In the genomic region with DNA sequence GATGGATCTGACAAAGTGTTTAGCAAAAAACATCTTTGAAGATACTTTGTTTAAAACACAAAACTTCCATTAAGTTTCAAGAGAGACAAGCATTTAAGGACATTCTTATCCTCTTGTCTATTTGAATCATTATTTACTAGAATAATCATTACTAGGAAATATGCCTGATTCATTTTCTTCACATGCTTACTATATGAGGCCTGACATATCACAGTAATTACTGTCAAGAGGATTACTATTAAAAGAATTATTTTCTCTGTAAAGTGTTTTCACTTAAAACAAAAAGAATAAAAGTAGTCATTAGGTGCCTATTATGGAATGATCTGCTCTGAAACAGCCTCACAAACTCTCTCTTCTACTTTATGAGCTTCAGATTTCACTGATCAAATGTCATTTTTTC, we compare ENCODE assay signal across 34 cellular contexts.
DNase-seq lines count a peak whose midpoint lies in the region; ATAC-seq, FAIRE-seq and TF ChIP-seq lines count a peak whose summit lies in the region.
"Had no signal": no experiment of that assay in that cellular context is flagged by ENCODE, and none has a peak within 500 bp of the region (broad histone marks: within the 10 kb centered on the region; RNA-seq: fewer than 3 reads in every experiment).

No MANE protein-coding gene starts in this region.

- peaks cover 5% of the 10 kb centered on the region for H3F3A ChIP-seq in SK-N-SH (replicated peaks; ENCODE audit: insufficient read depth)

- H3K79me2 ChIP-seq in SK-N-SH (ENCODE audit: insufficient read depth): no peaks in the 10 kb centered on the region

- no peak for TF ChIP-seq POLR2A in A549 (IDR thresholded peaks at IDR 0.05; ENCODE audit: low read length)

- POLR2A ChIA-PET in A549 (lab: Yijun Ruan, JAX) (no interaction called here), SK-N-SH (lab: Yijun Ruan, JAX) (no interaction called here)

- no peak for TF ChIP-seq CTCF in A549 (IDR thresholded peaks at IDR 0.05)
- no peak for TF ChIP-seq CTCF in SK-N-SH (IDR thresholded peaks at IDR 0.05)

- no peak overlapping the region for H3K27ac Mint-ChIP-seq in stimulated activated naive CD8-positive, alpha-beta T cell treated with anti-CD3 and anti-CD28 coated beads, Interleukin-15, amount 100 ng/mL, for 72 hours
- H3K27ac Mint-ChIP-seq: B cell; CD14-positive monocyte; CD4-positive, alpha-beta memory T cell; CD4-positive, alpha-beta T cell; CD4-positive, CD25-positive, alpha-beta regulatory T cell; CD8-positive, alpha-beta memory T cell; CD8-positive, alpha-beta T cell had no signal

- H2AFZ ChIP-seq in SK-N-SH (ENCODE audit: low read depth): no peak overlapping the region

- H3K4me1 ChIP-seq in A549 (peaks cover 28% of the 10 kb centered on the region), SK-N-SH (ENCODE audit: control insufficient read depth in 1 of 2, insufficient read depth in 2 of 2, low read depth in 1 of 2, low read length in 1 of 2) (peaks cover 0 to 7% of the 10 kb centered on the region in 2 experiments; a peak in 2 of 4 replicates)
- H3K4me1 ChIP-seq in effector memory CD4-positive, alpha-beta T cell (ENCODE audit: control insufficient read depth, insufficient read depth, low read length, poor library complexity, severe bottlenecking): no peaks in the 10 kb centered on the region
- H3K4me1 ChIP-seq: BLaER1, Caco-2 had no signal

- ATAC-seq in A549 (no peak), SK-N-SH treated with all-trans-retinoic acid at 6 μM for 48 hours (no peak; the same call in 2 of the 3 replicates)
- no peak for ATAC-seq in stimulated activated naive CD8-positive, alpha-beta T cell treated with anti-CD3 and anti-CD28 coated beads, Interleukin-15, amount 100 ng/mL, for 72 hours
- ATAC-seq: CD8-positive, alpha-beta T cell had no signal

- H3K27me3 ChIP-seq in SK-N-SH (ENCODE audit: insufficient read depth): no peaks in the 10 kb centered on the region
- H3K27me3 ChIP-seq in effector memory CD4-positive, alpha-beta T cell (replicated peaks; ENCODE audit: control insufficient read depth, insufficient read depth, low read length, poor library complexity, severe bottlenecking): no peaks in the 10 kb centered on the region
- H3K27me3 ChIP-seq: BE2C; BLaER1; BLaER1 treated with 17β-estradiol and CSF1 and Interleukin-3, amounts not matched to agents 10 nM and 100 nM had no signal

- no peak overlapping the region for H3K9ac ChIP-seq in SK-N-SH
- H3K9ac ChIP-seq: BLaER1; BLaER1 treated with 17β-estradiol and CSF1 and Interleukin-3, amounts not matched to agents 10 nM and 100 nM had no signal

- no peaks in the 10 kb centered on the region for H3K36me3 ChIP-seq in SK-N-SH (replicated peaks in 1 of 2; ENCODE audit: control insufficient read depth in 1 of 2, insufficient read depth in 2 of 2, low read length in 1 of 2)
- no peaks in the 10 kb centered on the region for H3K36me3 ChIP-seq in effector memory CD4-positive, alpha-beta T cell (ENCODE audit: control insufficient read depth, insufficient read depth, low read length)
- H3K36me3 ChIP-seq: BE2C; BLaER1; BLaER1 treated with 17β-estradiol and CSF1 and Interleukin-3, amounts not matched to agents 10 nM and 100 nM had no signal

- H4K20me1 ChIP-seq in SK-N-SH (ENCODE audit: insufficient read depth): no peaks in the 10 kb centered on the region
- H4K20me1 ChIP-seq: BLaER1; BLaER1 treated with 17β-estradiol and CSF1 and Interleukin-3, amounts not matched to agents 10 nM and 100 nM had no signal

- H3K9me3 ChIP-seq in A549: no peaks in the 10 kb centered on the region
- no peaks in the 10 kb centered on the region for H3K9me3 ChIP-seq in SK-N-SH
- no peaks in the 10 kb centered on the region for H3K9me3 ChIP-seq in effector memory CD4-positive, alpha-beta T cell (ENCODE audit: control insufficient read depth, low read length)
- H3K9me3 ChIP-seq: BE2C; BLaER1; BLaER1 treated with 17β-estradiol and CSF1 and Interleukin-3, amounts not matched to agents 10 nM and 100 nM; Caco-2 had no signal

- H3K4me3 Mint-ChIP-seq in stimulated activated naive CD8-positive, alpha-beta T cell treated with anti-CD3 and anti-CD28 coated beads, Interleukin-15, amount 100 ng/mL, for 72 hours: no peak overlapping the region
- H3K4me3 Mint-ChIP-seq: B cell; CD14-positive monocyte; CD4-positive, alpha-beta memory T cell; CD4-positive, alpha-beta T cell; CD4-positive, CD25-positive, alpha-beta regulatory T cell; CD8-positive, alpha-beta memory T cell; CD8-positive, alpha-beta T cell had no signal

- H3K4me2 ChIP-seq in A549: no peak overlapping the region
- no peak overlapping the region for H3K4me2 ChIP-seq in SK-N-SH
- H3K4me2 ChIP-seq: BLaER1; BLaER1 treated with 17β-estradiol and CSF1 and Interleukin-3, amounts not matched to agents 10 nM and 100 nM had no signal

- H3K27me3 Mint-ChIP-seq in stimulated activated naive CD8-positive, alpha-beta T cell treated with anti-CD3 and anti-CD28 coated beads, Interleukin-15, amount 100 ng/mL, for 72 hours: no peaks in the 10 kb centered on the region
- H3K27me3 Mint-ChIP-seq: B cell; CD4-positive, alpha-beta memory T cell; CD4-positive, alpha-beta T cell; CD4-positive, CD25-positive, alpha-beta regulatory T cell; CD8-positive, alpha-beta memory T cell had no signal

- FAIRE-seq in A549 (lab: Jason Lieb, UNC): peak; percentile 59
- FAIRE-seq: A204.1, D721Med had no signal

- H3K4me3 ChIP-seq in A549: no peak overlapping the region
- H3K4me3 ChIP-seq in SK-N-SH (ENCODE audit: low read depth in 2 of 2, low read length in 1 of 2): no peak overlapping the region
- no peak overlapping the region for H3K4me3 ChIP-seq in effector memory CD4-positive, alpha-beta T cell (ENCODE audit: insufficient read depth, low read depth, low read length, poor library complexity, severe bottlenecking)
- H3K4me3 ChIP-seq: BLaER1; BLaER1 treated with 17β-estradiol and CSF1 and Interleukin-3, amounts not matched to agents 10 nM and 100 nM had no signal

- no peak for TF ChIP-seq RAD21 in A549 (conservative IDR thresholded peaks at IDR 0.05 in 1 of 2, IDR thresholded peaks at IDR 0.05 in 1 of 2)
- no peak for TF ChIP-seq RAD21 in SK-N-SH (IDR thresholded peaks at IDR 0.05; ENCODE audit: low read length)

- DNase-seq in A549 (ENCODE audit: low read depth in 1 of 2, low spot score in 1 of 2): no peak
- DNase-seq in SK-N-SH: no peak
- DNase-seq in stimulated activated naive CD8-positive, alpha-beta T cell treated with anti-CD3 and anti-CD28 coated beads, Interleukin-15, amount 100 ng/mL, for 72 hours: no peak
- no peak for DNase-seq in effector memory CD4-positive, alpha-beta T cell
- DNase-seq in OCI-M1 (lab: John Stamatoyannopoulos, UW): no peak
- DNase-seq: 8988T; ACHN; AML-193; BE2C; C1 segment of cervical spinal cord; Caco-2; Calu3; CD4-positive, alpha-beta memory T cell; CD4-positive, alpha-beta T cell; CD4-positive, CD25-positive, alpha-beta regulatory T cell; CD8-positive, alpha-beta memory T cell; CD8-positive, alpha-beta T cell; COR-L47; DMS 273 treated with DMSO at 0.1 percent for 48 hours; DMS153; DMS53; DMS79; DMS79 treated with DMSO at 0.1 percent for 48 hours; DND-41; EL had no signal

- CTCF ChIA-PET in A549 (lab: Yijun Ruan, JAX) (no interaction called here), SK-N-SH (lab: Yijun Ruan, JAX) (interaction anchor here (0.6 kb wide), 1 partner anchor 14 kb away, joined by 3 read pairs; no protein-coding TSS in a partner anchor)

- H3K4me1 Mint-ChIP-seq in stimulated activated naive CD8-positive, alpha-beta T cell treated with anti-CD3 and anti-CD28 coated beads, Interleukin-15, amount 100 ng/mL, for 72 hours: no peaks in the 10 kb centered on the region
- H3K4me1 Mint-ChIP-seq: B cell; CD14-positive monocyte; CD4-positive, alpha-beta memory T cell; CD4-positive, CD25-positive, alpha-beta regulatory T cell; CD8-positive, alpha-beta memory T cell had no signal

- no peaks in the 10 kb centered on the region for H3K9me2 ChIP-seq in SK-N-SH

- H3K27ac ChIP-seq in A549 (peak overlapping the region; percentile 47 to 74; a peak in 2 of 6 replicates), SK-N-SH (ENCODE audit: low read depth in 2 of 2, low read length in 1 of 2) (no peak overlapping the region)
- H3K27ac ChIP-seq in effector memory CD4-positive, alpha-beta T cell (ENCODE audit: insufficient read depth, low read length, poor library complexity, severe bottlenecking): no peak overlapping the region
- H3K27ac ChIP-seq: 22Rv1; BLaER1; BLaER1 treated with 17β-estradiol and CSF1 and Interleukin-3, amounts not matched to agents 10 nM and 100 nM; C4-2B had no signal

- no peak for TF ChIP-seq EP300 in A549 (IDR thresholded peaks at IDR 0.05)
- TF ChIP-seq EP300 in SK-N-SH (IDR thresholded peaks at IDR 0.05; ENCODE audit: borderline replicate concordance in 1 of 2, low read depth in 1 of 2, low read length in 1 of 2): no peak

- H3K9me3 Mint-ChIP-seq in stimulated activated naive CD8-positive, alpha-beta T cell treated with anti-CD3 and anti-CD28 coated beads, Interleukin-15, amount 100 ng/mL, for 72 hours: no peaks in the 10 kb centered on the region
- H3K9me3 Mint-ChIP-seq: CD8-positive, alpha-beta T cell had no signal

TF ChIP-seq in A549, 52 proteins besides CTCF, POLR2A, EP300 and RAD21:
- TF ChIP-seq NFE2L2 (conservative IDR thresholded peaks at IDR 0.05; ENCODE audit: low read length) (no peak), FOXS1 (CRISPR knock-in tag; IDR thresholded peaks at IDR 0.05) (no peak), MYC (IDR thresholded peaks at IDR 0.05; ENCODE audit: borderline replicate concordance, low read length) (no peak)

TF ChIP-seq in SK-N-SH, 30 proteins besides CTCF, POLR2A, EP300 and RAD21 (continues in another document):
- TF ChIP-seq RCOR1 (IDR thresholded peaks at IDR 0.05; ENCODE audit: low read length) (no peak), RXRA (IDR thresholded peaks at IDR 0.05; ENCODE audit: borderline replicate concordance, low read depth) (no peak), TAF1 (IDR thresholded peaks at IDR 0.05; ENCODE audit: borderline replicate concordance, low read depth, low read length) (no peak), CHD2 (IDR thresholded peaks at IDR 0.05; ENCODE audit: low read length, partially characterized antibody) (no peak), ELF1 (IDR thresholded peaks at IDR 0.05) (no peak)
- TF ChIP-seq, protein P1, sequence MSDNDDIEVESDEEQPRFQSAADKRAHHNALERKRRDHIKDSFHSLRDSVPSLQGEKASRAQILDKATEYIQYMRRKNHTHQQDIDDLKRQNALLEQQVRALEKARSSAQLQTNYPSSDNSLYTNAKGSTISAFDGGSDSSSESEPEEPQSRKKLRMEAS (IDR thresholded peaks at IDR 0.05; ENCODE audit: low read depth): no peak

TF ChIP-seq in SK-N-SH treated with all-trans-retinoic acid at 6 μM for 48 hours, 23 proteins besides CTCF, POLR2A, EP300 and RAD21:
- TF ChIP-seq ISL1 (CRISPR knock-in tag; IDR thresholded peaks at IDR 0.05) (peak; percentile 62), SNAI2 (CRISPR knock-in tag; IDR thresholded peaks at IDR 0.05) (no peak)

Comparison
In these comparisons a context has a peak if more than half of its experiments do, and no peak if none do; other contexts are left out.
1. H3K27ac ChIP-seq: peak in A549 (2 of 2); none in SK-N-SH (0 of 2) and effector memory CD4-positive, alpha-beta T cell (single experiment).